16 cellular contexts compared by ENCODE assay signal in genomic region chr5:143055596-143056330, GRCh38.
A peak's percentile ranks its signal among the peaks of the same experiment; 100 is the strongest.
DNase-seq lines count a peak whose midpoint lies in the region; ATAC-seq and TF ChIP-seq lines count a peak whose summit lies in the region.
"Had no signal": no experiment of that assay in that cellular context is flagged by ENCODE, and none has a peak within 500 bp of the region (broad histone marks: within the 10 kb centered on the region; RNA-seq: fewer than 3 reads in every experiment).

No MANE protein-coding gene starts in this region.

- H3K4me1 ChIP-seq in OCI-LY3 (ENCODE audit: low read length) (peaks cover 87% of the 10 kb centered on the region), skeletal muscle tissue (ENCODE audit: control insufficient read depth in 3 of 3, insufficient read depth in 3 of 3, low read length in 3 of 3) (peaks cover 61 to 71% (median 70%) of the 10 kb centered on the region in 3 donors)
- H3K4me1 ChIP-seq: colonic mucosa had no signal

- CTCF ChIA-PET in WTC11 (lab: Charles Lee) = no interaction called here

- H3K9ac ChIP-seq in OCI-LY3 (ENCODE audit: low read length) (peak overlapping the region; percentile 65), skeletal muscle tissue (ENCODE audit: low read depth in 1 of 3, low read length in 3 of 3) (peak overlapping the region; percentile 5 to 40 (median 20))

- no peak overlapping the region for H2AFZ ChIP-seq in OCI-LY3 (ENCODE audit: low read depth, low read length)

- POLR2A ChIA-PET in WTC11 (lab: Charles Lee) = no interaction called here

- H3K27me3 Mint-ChIP-seq in activated T-cell treated with anti-CD3 and anti-CD28 coated beads, Interleukin-2, amount 50 U/mL, for 4 hours (ENCODE audit: low read depth) = no peaks in the 10 kb centered on the region
- no peaks in the 10 kb centered on the region for H3K27me3 Mint-ChIP-seq in chondrocyte (ENCODE audit: low read depth)
- no peaks in the 10 kb centered on the region for H3K27me3 Mint-ChIP-seq in WTC11 (ENCODE audit: low read depth)

- H3K36me3 ChIP-seq in OCI-LY3 (replicated peaks; ENCODE audit: low read depth, low read length) = no peaks in the 10 kb centered on the region
- H3K36me3 ChIP-seq in skeletal muscle tissue (ENCODE audit: control insufficient read depth in 3 of 3, insufficient read depth in 3 of 3, low read length in 3 of 3) = no peaks in the 10 kb centered on the region
- H3K36me3 ChIP-seq: colonic mucosa, pancreas had no signal

- H4K20me1 ChIP-seq in OCI-LY3 (ENCODE audit: insufficient read depth, low read length) = no peaks in the 10 kb centered on the region

- peaks cover 42% of the 10 kb centered on the region for H3K4me1 Mint-ChIP-seq in activated T-cell treated with anti-CD3 and anti-CD28 coated beads, Interleukin-2, amount 50 U/mL, for 4 hours (ENCODE audit: low read depth)
- H3K4me1 Mint-ChIP-seq in chondrocyte (ENCODE audit: low read depth) (peaks cover 76% of the 10 kb centered on the region), WTC11 (peaks cover 44% of the 10 kb centered on the region)

- H3K27ac Mint-ChIP-seq in chondrocyte (ENCODE audit: unreplicated experiment) = peak overlapping the region; percentile 85
- H3K27ac Mint-ChIP-seq in WTC11 = no peak overlapping the region

- peak overlapping the region; percentile 73 for H3K4me2 ChIP-seq in OCI-LY3 (ENCODE audit: low read length)

- peaks cover 41% of the 10 kb centered on the region for H3K36me3 Mint-ChIP-seq in activated T-cell treated with anti-CD3 and anti-CD28 coated beads, Interleukin-2, amount 50 U/mL, for 4 hours (ENCODE audit: insufficient read depth)
- H3K36me3 Mint-ChIP-seq in chondrocyte (ENCODE audit: low read depth) (no peaks in the 10 kb centered on the region), WTC11 (peaks cover 24% of the 10 kb centered on the region)

- H3K27ac ChIP-seq in OCI-LY3 (ENCODE audit: low read length) (peak overlapping the region; percentile 97), skeletal muscle tissue (ENCODE audit: low read depth, low read length) (peak overlapping the region; percentile 90)
- H3K27ac ChIP-seq: colonic mucosa, pancreas had no signal

- peak; percentile 6 to 31 for ATAC-seq in activated T-cell treated with anti-CD3 and anti-CD28 coated beads, Interleukin-2, amount 50 U/mL, for 4 hours
- ATAC-seq in HG03280 (IDR thresholded peaks at IDR 0.05; ENCODE audit: unreplicated experiment) = no peak
- no peak for ATAC-seq in WTC11
- ATAC-seq in HG03108 (IDR thresholded peaks at IDR 0.05; ENCODE audit: unreplicated experiment) = no peak
- ATAC-seq: pancreas had no signal

- H3K9me3 ChIP-seq in OCI-LY3 (ENCODE audit: insufficient read depth, low read length) = no peaks in the 10 kb centered on the region
- H3K9me3 ChIP-seq in skeletal muscle tissue (ENCODE audit: control insufficient read depth in 3 of 3, low read length in 3 of 3) = no peaks in the 10 kb centered on the region
- H3K9me3 ChIP-seq: colonic mucosa, pancreas had no signal

- no peaks in the 10 kb centered on the region for H3K79me2 ChIP-seq in OCI-LY3 (ENCODE audit: low read length)

- H3K27me3 ChIP-seq in OCI-LY3 (ENCODE audit: low read depth, low read length) = no peaks in the 10 kb centered on the region
- H3K27me3 ChIP-seq in skeletal muscle tissue (ENCODE audit: control insufficient read depth in 3 of 3, insufficient read depth in 3 of 3, low read length in 3 of 3) = no peaks in the 10 kb centered on the region
- H3K27me3 ChIP-seq: colonic mucosa, pancreas had no signal

- no peaks in the 10 kb centered on the region for H3K9me3 Mint-ChIP-seq in activated T-cell treated with anti-CD3 and anti-CD28 coated beads, Interleukin-2, amount 50 U/mL, for 4 hours
- H3K9me3 Mint-ChIP-seq in chondrocyte (ENCODE audit: low read depth) (no peaks in the 10 kb centered on the region), WTC11 (no peaks in the 10 kb centered on the region)

- DNase-seq in activated T-cell treated with anti-CD3 and anti-CD28 coated beads, Interleukin-2, amount 50 U/mL, for 4 hours = no peak
- DNase-seq in activated T-cell treated with anti-CD3 and anti-CD28 coated beads for 4 hours (no peak), chondrocyte (ENCODE audit: low spot score) (no peak), WTC11 (ENCODE audit: low spot score) (no peak)
- DNase-seq: colonic mucosa, DMS 273 treated with DMSO at 0.1 percent for 48 hours, H7, mesendoderm, NCI-H1694, NCI-H748 treated with DMSO at 0.1 percent for 48 hours, pancreas, Right ventricle myocardium superior had no signal

- TF ChIP-seq CTCF in OCI-LY3 (IDR thresholded peaks at IDR 0.05; ENCODE audit: low read depth, low read length) (no peak), chondrocyte (IDR thresholded peaks at IDR 0.05) (no peak), WTC11 (IDR thresholded peaks at IDR 0.05) (no peak)

- H3K4me3 ChIP-seq in OCI-LY3 (ENCODE audit: low read length) (peak overlapping the region; percentile 19; the same call in 1 of the 2 replicates), skeletal muscle tissue (ENCODE audit: low read length in 3 of 3) (no peak overlapping the region)
- H3K4me3 ChIP-seq: colonic mucosa, pancreas had no signal

- peak overlapping the region; percentile 35 for H3K4me3 Mint-ChIP-seq in activated T-cell treated with anti-CD3 and anti-CD28 coated beads, Interleukin-2, amount 50 U/mL, for 4 hours
- H3K4me3 Mint-ChIP-seq in chondrocyte (ENCODE audit: unreplicated experiment) (no peak overlapping the region), WTC11 (no peak overlapping the region)

TF ChIP-seq in WTC11, 78 proteins besides CTCF, POLR2A, EP300 and RAD21:
- TF ChIP-seq SOX15 (CRISPR knock-in tag; IDR thresholded peaks at IDR 0.05) (no peak), ZNF232 (CRISPR knock-in tag; IDR thresholded peaks at IDR 0.05) (no peak), USF2 (CRISPR knock-in tag; IDR thresholded peaks at IDR 0.05) (no peak), CREM (CRISPR knock-in tag; IDR thresholded peaks at IDR 0.05) (no peak), IRF1 (CRISPR knock-in tag; IDR thresholded peaks at IDR 0.05) (no peak), NFYB (CRISPR knock-in tag; conservative IDR thresholded peaks at IDR 0.05; ENCODE audit: low read depth) (no peak), NR3C1 (CRISPR knock-in tag; conservative IDR thresholded peaks at IDR 0.05; ENCODE audit: low read depth) (no peak), ZBTB21 (CRISPR knock-in tag; IDR thresholded peaks at IDR 0.05; ENCODE audit: borderline replicate concordance) (no peak)

Comparison
In these comparisons a context has a peak if more than half of its experiments do, and no peak if none do; other contexts are left out.
1. ATAC-seq: peak in activated T-cell treated with anti-CD3 and anti-CD28 coated beads, Interleukin-2, amount 50 U/mL, for 4 hours (2 of 2); none in HG03280 (single experiment), WTC11 (single experiment) and HG03108 (single experiment).